In genomic region chr4:35918491-35918977, GRCh38 we compare ENCODE assay signal across 18 cellular contexts.
"Had no signal": no experiment of that assay in that cellular context is flagged by ENCODE, and none has a peak within 500 bp of the region (broad histone marks: within the 10 kb centered on the region; RNA-seq: fewer than 3 reads in every experiment).

No MANE protein-coding gene starts in this region.

- H3K9ac ChIP-seq: SK-N-SH had no signal

- H3K27ac ChIP-seq: RWPE1 had no signal

- DNase-seq: KBM-7, MV-4-11, NCI-H1048, NCI-H1105, NCI-H1417, NCI-H1436 treated with DMSO at 0.1 percent for 48 hours, NCI-H1694, NCI-H187 treated with DMSO at 0.1 percent for 48 hours, NCI-H2029 treated with DMSO at 0.1 percent for 48 hours, NCI-H2227 treated with DMSO at 0.1 percent for 48 hours, NCI-H524 treated with DMSO at 0.1 percent for 48 hours, NCI-H69, NCI-H774, PC-3, SHP77, SK-N-SH had no signal

- ATAC-seq: Panc1, PC-3 had no signal

- H3K4me2 ChIP-seq: SK-N-SH had no signal

- H3K9me3 ChIP-seq: SK-N-SH had no signal
